In the genomic region with DNA sequence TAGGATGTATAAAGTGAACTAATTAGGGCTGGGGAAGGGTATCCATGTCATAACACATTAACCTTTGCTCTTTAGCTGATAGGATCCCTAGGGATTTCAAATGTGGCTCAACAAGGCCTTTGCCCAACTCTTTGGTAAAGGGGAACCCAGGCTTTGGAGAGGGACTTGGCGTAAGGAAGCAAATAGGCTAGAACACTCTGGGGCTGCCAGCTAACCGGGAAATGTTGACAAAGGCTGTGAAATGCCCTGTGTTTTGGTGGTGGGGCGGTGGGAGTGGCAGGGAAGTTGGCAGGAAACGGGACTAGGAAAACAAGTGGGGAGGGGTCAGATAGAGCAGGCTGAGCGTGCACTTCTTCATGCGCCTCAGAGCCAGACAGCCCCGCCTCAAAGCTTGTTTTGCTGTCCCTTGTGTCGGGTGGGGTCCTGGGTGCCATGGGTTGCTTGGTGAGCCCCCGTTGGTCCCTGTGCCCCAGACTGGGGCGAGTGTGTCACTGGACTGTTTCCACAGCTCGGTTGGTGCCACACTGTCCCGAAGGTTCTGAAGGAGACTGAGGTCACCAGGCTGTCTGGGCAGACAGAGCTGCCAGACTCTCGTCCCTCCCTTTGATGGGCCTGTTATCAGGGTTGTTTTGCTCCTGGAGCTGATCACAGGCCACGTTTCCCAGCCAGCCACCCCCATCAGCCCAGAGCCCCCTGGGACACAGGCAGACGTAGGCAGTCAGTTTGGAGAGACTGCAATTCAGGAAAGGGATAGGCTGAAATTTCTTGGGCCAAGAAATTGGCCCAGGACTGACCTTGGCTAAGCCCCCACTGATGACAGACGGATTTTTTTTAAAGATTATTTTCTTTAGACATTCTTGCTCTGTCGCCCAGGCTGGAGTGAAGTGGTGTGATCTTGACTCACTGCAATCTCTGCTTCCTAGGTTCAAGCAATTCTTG, we compare ENCODE assay signal across 11 cellular contexts. TPM values are rescaled to one million over a fixed set of nuclear protein-coding genes. Genes with fewer than 3 reads are reported as not detected.
DNase-seq lines count a peak whose midpoint lies in the region; TF ChIP-seq lines count a peak whose summit lies in the region.
"Had no signal": no experiment of that assay in that cellular context is flagged by ENCODE, and none has a peak within 500 bp of the region (broad histone marks: within the 10 kb centered on the region; RNA-seq: fewer than 3 reads in every experiment).

No MANE protein-coding gene starts in this region.

- peaks cover 0 to 21% (median 9%) of the 10 kb centered on the region in 11 experiments; a peak in 15 of 22 replicates for H3K36me3 ChIP-seq in BLaER1 treated with 17β-estradiol and CSF1 and Interleukin-3, amounts not matched to agents 10 nM and 100 nM
- H3K36me3 ChIP-seq in hepatocyte (replicated peaks; ENCODE audit: insufficient read depth, low read depth), result no peaks in the 10 kb centered on the region

- peak overlapping the region in 2 of 11 experiments; percentile 27 to 29; a peak in 1 of 22 replicates for H3K9ac ChIP-seq in BLaER1 treated with 17β-estradiol and CSF1 and Interleukin-3, amounts not matched to agents 10 nM and 100 nM

- no peaks in the 10 kb centered on the region for H3K79me2 ChIP-seq in hepatocyte

- H3K4me1 ChIP-seq in BLaER1 treated with 17β-estradiol and CSF1 and Interleukin-3, amounts not matched to agents 10 nM and 100 nM, result peaks cover 0 to 12% (median 10%) of the 10 kb centered on the region in 10 experiments; a peak in 15 of 20 replicates
- H3K4me1 ChIP-seq in hepatocyte (ENCODE audit: insufficient read depth), result peaks cover 17% of the 10 kb centered on the region

- H3K4me2 ChIP-seq in BLaER1 treated with 17β-estradiol and CSF1 and Interleukin-3, amounts not matched to agents 10 nM and 100 nM, result peak overlapping the region in 10 of 11 experiments; percentile 11 to 49 (median 34); a peak in 15 of 22 replicates
- no peak overlapping the region for H3K4me2 ChIP-seq in hepatocyte

- DNase-seq in hepatocyte (ENCODE audit: low spot score), result peak; percentile 33
- peak; percentile 83 for DNase-seq in retinal pigment epithelial cell (ENCODE audit: low read depth)
- no peak for DNase-seq in cortex of kidney (lab: John Stamatoyannopoulos, UW)
- DNase-seq in midbrain (lab: John Stamatoyannopoulos, UW), result no peak
- DNase-seq in GM10248 (ENCODE audit: extremely low spot score), result no peak
- no peak for DNase-seq in NCI-H524 (lab: John Stamatoyannopoulos, UW)
- DNase-seq: GDM1; stimulated activated naive CD8-positive, alpha-beta T cell treated with anti-CD3 and anti-CD28 coated beads, Interleukin-15, Interleukin-2, amounts not matched to agents 100 U/mL and 50 U/mL, for 24 hours had no signal

- H3K4me3 Mint-ChIP-seq in brain, result no peak overlapping the region

- H3K9me2 ChIP-seq in hepatocyte (replicated peaks; ENCODE audit: insufficient read depth), result no peaks in the 10 kb centered on the region

- CTCF ChIA-PET in GM10248 (lab: Yijun Ruan, JAX), result no interaction called here

- peaks cover 0 to under 1% (median 0%) of the 10 kb centered on the region in 5 experiments for H3K9me3 Mint-ChIP-seq in brain

- POLR2A ChIA-PET in GM10248 (lab: Yijun Ruan, JAX), result no interaction called here

- peak overlapping the region in 4 of 5 experiments; percentile 45 to 69 (median 54) for H3K27ac Mint-ChIP-seq in brain

- TF ChIP-seq CTCF in brain (conservative IDR thresholded peaks at IDR 0.05), result no peak
- TF ChIP-seq CTCF in hepatocyte (IDR thresholded peaks at IDR 0.05; ENCODE audit: poor library complexity), result no peak
- no peak for TF ChIP-seq CTCF in retinal pigment epithelial cell (conservative IDR thresholded peaks at IDR 0.05; ENCODE audit: low read depth, low read length)
- no peak for TF ChIP-seq CTCF in GM10248 (IDR thresholded peaks at IDR 0.05; ENCODE audit: control extremely low read depth, extremely low read depth, low read depth, missing control alignments)

- no peaks in the 10 kb centered on the region; a peak in 1 of 22 replicates for H3K9me3 ChIP-seq in BLaER1 treated with 17β-estradiol and CSF1 and Interleukin-3, amounts not matched to agents 10 nM and 100 nM (replicated peaks in 1 of 11)
- no peaks in the 10 kb centered on the region for H3K9me3 ChIP-seq in hepatocyte (ENCODE audit: low read depth)

- H3K4me1 Mint-ChIP-seq in brain, result peaks cover 15% of the 10 kb centered on the region

- peaks cover 8% of the 10 kb centered on the region for H3K36me3 Mint-ChIP-seq in brain

- H3K4me3 ChIP-seq in BLaER1 treated with 17β-estradiol and CSF1 and Interleukin-3, amounts not matched to agents 10 nM and 100 nM, result no peak overlapping the region
- H3K4me3 ChIP-seq in hepatocyte (no peak overlapping the region), retinal pigment epithelial cell (ENCODE audit: low read length) (no peak overlapping the region)

- H3K27ac ChIP-seq in BLaER1 treated with 17β-estradiol and CSF1 and Interleukin-3, amounts not matched to agents 10 nM and 100 nM, result peak overlapping the region in 4 of 11 experiments; percentile 8 to 46 (median 16); a peak in 2 of 22 replicates
- H3K27ac ChIP-seq in hepatocyte, result peak overlapping the region; percentile 67

- H2AFZ ChIP-seq in hepatocyte, result no peak overlapping the region

- H4K20me1 ChIP-seq in BLaER1 treated with 17β-estradiol and CSF1 and Interleukin-3, amounts not matched to agents 10 nM and 100 nM, result no peaks in the 10 kb centered on the region
- H4K20me1 ChIP-seq in hepatocyte (ENCODE audit: insufficient read depth, poor library complexity, severe bottlenecking), result no peaks in the 10 kb centered on the region

- H3K27me3 ChIP-seq in BLaER1 treated with 17β-estradiol and CSF1 and Interleukin-3, amounts not matched to agents 10 nM and 100 nM, result no peaks in the 10 kb centered on the region
- no peaks in the 10 kb centered on the region for H3K27me3 ChIP-seq in hepatocyte

- 64% methylated on average over 17 of the region's 17 CpGs for WGBS in hepatocyte (ENCODE audit: low lambda C conversion rate, missing lambda C conversion rate)

- no peaks in the 10 kb centered on the region for H3K27me3 Mint-ChIP-seq in brain
- H3K27me3 Mint-ChIP-seq: progenitor cell of endocrine pancreas had no signal

RNA-seq across cellular contexts. Expression of gene KCTD21, which starts 19.6 kb away (rescaled TPM):
- polyA plus RNA-seq in brain (ENCODE audit: insufficient read depth, low read depth, low replicate concordance), result 14.5 TPM
- total RNA-seq in hepatocyte, result 8.2 and 9.2 TPM in 2 replicates
- 3.8 and 4.7 TPM in 2 replicates for polyA plus RNA-seq in hepatocyte

RNA-seq across cellular contexts. Expression of gene USP35, which starts 19.9 kb away (rescaled TPM):
- polyA plus RNA-seq in brain (ENCODE audit: insufficient read depth, low read depth, low replicate concordance) (5.4 TPM), hepatocyte (2.9 and 4.7 TPM in 2 replicates)
- total RNA-seq in hepatocyte, result 4.5 and 7.3 TPM in 2 replicates

RNA-seq across cellular contexts. Expression of gene ALG8, which starts 29.4 kb away (rescaled TPM):
- 26.2 TPM for polyA plus RNA-seq in brain (ENCODE audit: insufficient read depth, low read depth, low replicate concordance)
- 43.1 and 66.8 TPM in 2 replicates for total RNA-seq in hepatocyte
- 62.0 and 74.3 TPM in 2 replicates for polyA plus RNA-seq in hepatocyte

Comparison
In these comparisons a context has a peak if more than half of its experiments do, and no peak if none do; other contexts are left out.
1. DNase-seq: peak in hepatocyte (single experiment) and retinal pigment epithelial cell (single experiment); none in cortex of kidney (single experiment), midbrain (single experiment), GM10248 (single experiment) and NCI-H524 (0 of 2).